Comparison of ENCODE assay signal across 8 cellular contexts in genomic region chr10:97498841-97499560, GRCh38. TPM values are rescaled to one million over a fixed set of nuclear protein-coding genes. Genes with fewer than 3 reads are reported as not detected.
A peak's percentile ranks its signal among the peaks of the same experiment; 100 is the strongest.
DNase-seq lines count a peak whose midpoint lies in the region; ATAC-seq and TF ChIP-seq lines count a peak whose summit lies in the region.

A gene with protein sequence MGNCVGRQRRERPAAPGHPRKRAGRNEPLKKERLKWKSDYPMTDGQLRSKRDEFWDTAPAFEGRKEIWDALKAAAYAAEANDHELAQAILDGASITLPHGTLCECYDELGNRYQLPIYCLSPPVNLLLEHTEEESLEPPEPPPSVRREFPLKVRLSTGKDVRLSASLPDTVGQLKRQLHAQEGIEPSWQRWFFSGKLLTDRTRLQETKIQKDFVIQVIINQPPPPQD (plus strand): TSS chr10:97498924. CDS start chr10:97499204, 280 bp downstream.

- ATAC-seq in lung (ENCODE audit: insufficient read depth, low FRiP score) = no peak

- H3K4me1 ChIP-seq in HUES48 (ENCODE audit: control insufficient read depth, insufficient read depth, low read length) (peaks cover 43% of the 10 kb centered on the region), lung (ENCODE audit: control insufficient read depth in 2 of 2, insufficient read depth in 2 of 2, low read length in 2 of 2) (peaks cover 12 to 20% of the 10 kb centered on the region in 2 donors)

- peak within 1 kb of the TSS; percentile 95 for H3K27ac ChIP-seq in HUES48 (ENCODE audit: low read depth, low read length)
- peak within 1 kb of the TSS; percentile 96 to 98 for H3K27ac ChIP-seq in lung (ENCODE audit: low read depth in 1 of 2, low read length in 1 of 2)

- 0 to 1% methylated on average over 47 to 66 of the region's 66 CpGs for whole genome bisulfite sequencing in lung, 2 donors

- no peak for TF ChIP-seq CTCF in lung (IDR thresholded peaks at IDR 0.05; ENCODE audit: control extremely low read depth, extremely low read depth)

- H3K27me3 ChIP-seq in HUES48 (ENCODE audit: control insufficient read depth, insufficient read depth, low read length) = peaks cover 20% of the 10 kb centered on the region
- H3K27me3 ChIP-seq in lung (ENCODE audit: control insufficient read depth, insufficient read depth) = no peaks in the 10 kb centered on the region

- H3K36me3 ChIP-seq in HUES48 (ENCODE audit: control insufficient read depth, insufficient read depth, low read length) (peaks cover 3% of the 10 kb centered on the region; the same call in 1 of the 2 replicates), lung (ENCODE audit: control insufficient read depth in 2 of 2, insufficient read depth in 2 of 2, low read length in 2 of 2) (no peaks in the 10 kb centered on the region)

- H3K4me3 ChIP-seq in HUES48 (ENCODE audit: low read depth, low read length) = peak within 1 kb of the TSS; percentile 98
- H3K4me3 ChIP-seq in lung = peak within 1 kb of the TSS; percentile 93

- no peaks in the 10 kb centered on the region for H3K9me3 ChIP-seq in HUES48 (ENCODE audit: control insufficient read depth, insufficient read depth, low read length)
- H3K9me3 ChIP-seq in lung (ENCODE audit: control insufficient read depth in 2 of 2, insufficient read depth in 1 of 2, low read length in 1 of 2) = no peaks in the 10 kb centered on the region

- DNase-seq in DMS 273 (lab: John Stamatoyannopoulos, UW; ENCODE audit: unreplicated experiment) (peak; percentile 68), DMS 273 treated with DMSO at 0.1 percent for 48 hours (lab: John Stamatoyannopoulos, UW) (no peak), ecto neural progenitor cell (ENCODE audit: low spot score) (peak; percentile 77), lung (ENCODE audit: low spot score) (peak; percentile 54), cerebellar nuclear complex (lab: John Stamatoyannopoulos, UW) (no peak)
- peak; percentile 36 for DNase-seq in activated CD4-positive, alpha-beta T cell treated with anti-CD3 and anti-CD28 coated beads for 48 hours
- DNase-seq in stimulated activated CD4-positive, alpha-beta T cell treated with anti-CD3 and anti-CD28 coated beads, TNF-alpha, amount 100 ng/mL, for 24 hours (ENCODE audit: low read depth in 3 of 3) = peak in 2 of 3 experiments; percentile 2 to 25

- peak within 1 kb of the TSS; percentile 77 for H3K9ac ChIP-seq in HUES48 (ENCODE audit: low read depth, low read length)

RNA-seq across cellular contexts. Expression of the gene that starts here (rescaled TPM):
- total RNA-seq in lung = 10 to 100 TPM; 26.3 to 44.1 TPM
- polyA plus RNA-seq in lung = 10 to 100 TPM; 41.8 to 70.4 TPM

Comparison
In these comparisons a context has a peak if more than half of its experiments do, and no peak if none do; other contexts are left out.
1. DNase-seq: peak in DMS 273 (single experiment), activated CD4-positive, alpha-beta T cell treated with anti-CD3 and anti-CD28 coated beads for 48 hours (single experiment), ecto neural progenitor cell (single experiment), lung (single experiment) and stimulated activated CD4-positive, alpha-beta T cell treated with anti-CD3 and anti-CD28 coated beads, TNF-alpha, amount 100 ng/mL, for 24 hours (2 of 3); none in DMS 273 treated with DMSO at 0.1 percent for 48 hours (single experiment) and cerebellar nuclear complex (0 of 2).